ENCODE assay signal across 13 cellular contexts in genomic region chr7:18538554-18539250, GRCh38. TPM values are rescaled to one million over a fixed set of nuclear protein-coding genes. Genes with fewer than 3 reads are reported as not detected.
A peak's percentile ranks its signal among the peaks of the same experiment; 100 is the strongest.
DNase-seq lines count a peak whose midpoint lies in the region; ATAC-seq and TF ChIP-seq lines count a peak whose summit lies in the region.
"Had no signal": no experiment of that assay in that cellular context is flagged by ENCODE, and none has a peak within 500 bp of the region (broad histone marks: within the 10 kb centered on the region; RNA-seq: fewer than 3 reads in every experiment).

No MANE protein-coding gene starts in this region.

- peaks cover 8% of the 10 kb centered on the region for H3K9me3 Mint-ChIP-seq in activated CD4-positive, alpha-beta T cell treated with anti-CD3 and anti-CD28 coated beads, Interleukin-2, amount 10 ng/mL, durations not matched to agents 24 days and 14 days
- no peaks in the 10 kb centered on the region for H3K9me3 Mint-ChIP-seq in stimulated activated effector memory CD8-positive, alpha-beta T cell treated with anti-CD3 and anti-CD28 coated beads, Interleukin-12 subunit alpha, Interleukin-12 subunit beta, amount 100 ng/mL, for 72 hours
- H3K9me3 Mint-ChIP-seq in activated T-helper 1 cell treated with anti-CD3 and anti-CD28 coated beads, Interleukin-12 subunit alpha, Interleukin-12 subunit beta, Interleukin-2, Interleukin-4 antibody, amounts not matched to agents 30 ng/mL and 10 ng/mL and 1 ng/mL, durations not matched to agents 14 hours and 24 hours and 36 hours: peaks cover 4% of the 10 kb centered on the region

- H3K4me3 Mint-ChIP-seq in activated CD4-positive, alpha-beta T cell treated with anti-CD3 and anti-CD28 coated beads, Interleukin-2, amount 10 ng/mL, durations not matched to agents 24 days and 14 days: no peak overlapping the region
- H3K4me3 Mint-ChIP-seq in stimulated activated effector memory CD8-positive, alpha-beta T cell treated with anti-CD3 and anti-CD28 coated beads, Interleukin-12 subunit alpha, Interleukin-12 subunit beta, amount 100 ng/mL, for 72 hours: peak overlapping the region; percentile 10
- H3K4me3 Mint-ChIP-seq in activated T-helper 1 cell treated with anti-CD3 and anti-CD28 coated beads, Interleukin-12 subunit alpha, Interleukin-12 subunit beta, Interleukin-2, Interleukin-4 antibody, amounts not matched to agents 30 ng/mL and 10 ng/mL and 1 ng/mL, durations not matched to agents 14 hours and 24 hours and 36 hours: no peak overlapping the region

- peak; percentile 71 for ATAC-seq in GM21723 (IDR thresholded peaks at IDR 0.05; ENCODE audit: unreplicated experiment)
- peak; percentile 70 for ATAC-seq in HG03342 (IDR thresholded peaks at IDR 0.05; ENCODE audit: unreplicated experiment)
- ATAC-seq in stimulated activated effector memory CD8-positive, alpha-beta T cell treated with anti-CD3 and anti-CD28 coated beads, Interleukin-12 subunit alpha, Interleukin-12 subunit beta, amount 100 ng/mL, for 72 hours: peak; percentile 94
- ATAC-seq: A549 had no signal

- H3K36me3 ChIP-seq in sigmoid colon (no peaks in the 10 kb centered on the region), ascending aorta (no peaks in the 10 kb centered on the region)

- TF ChIP-seq CTCF in sigmoid colon (IDR thresholded peaks at IDR 0.05): no peak
- no peak for TF ChIP-seq CTCF in ascending aorta (IDR thresholded peaks at IDR 0.05)

- no peak for DNase-seq in activated CD4-positive, alpha-beta T cell treated with anti-CD3 and anti-CD28 coated beads, Interleukin-2, amount 10 ng/mL, durations not matched to agents 24 days and 14 days
- no peak for DNase-seq in activated CD4-positive, alpha-beta T cell treated with anti-CD3 and anti-CD28 coated beads, Interleukin-2, amount 50 U/mL, for 1 hour
- DNase-seq in stimulated activated effector memory CD8-positive, alpha-beta T cell treated with anti-CD3 and anti-CD28 coated beads, Interleukin-12 subunit alpha, Interleukin-12 subunit beta, amount 100 ng/mL, for 72 hours (ENCODE audit: low spot score in 2 of 2): no peak
- DNase-seq in sigmoid colon: no peak
- no peak for DNase-seq in ascending aorta (ENCODE audit: low spot score in 2 of 2)
- no peak for DNase-seq in activated T-helper 1 cell treated with anti-CD3 and anti-CD28 coated beads, Interleukin-12 subunit alpha, Interleukin-12 subunit beta, Interleukin-2, Interleukin-4 antibody, amounts not matched to agents 30 ng/mL and 10 ng/mL and 1 ng/mL, durations not matched to agents 14 hours and 24 hours and 36 hours (ENCODE audit: low spot score)
- DNase-seq: GF-D8, NCI-H2081 had no signal

- peak overlapping the region; percentile 68 for H3K27ac Mint-ChIP-seq in activated CD4-positive, alpha-beta T cell treated with anti-CD3 and anti-CD28 coated beads, Interleukin-2, amount 10 ng/mL, durations not matched to agents 24 days and 14 days
- H3K27ac Mint-ChIP-seq in stimulated activated effector memory CD8-positive, alpha-beta T cell treated with anti-CD3 and anti-CD28 coated beads, Interleukin-12 subunit alpha, Interleukin-12 subunit beta, amount 100 ng/mL, for 72 hours: peak overlapping the region; percentile 58
- H3K27ac Mint-ChIP-seq in activated T-helper 1 cell treated with anti-CD3 and anti-CD28 coated beads, Interleukin-12 subunit alpha, Interleukin-12 subunit beta, Interleukin-2, Interleukin-4 antibody, amounts not matched to agents 30 ng/mL and 10 ng/mL and 1 ng/mL, durations not matched to agents 14 hours and 24 hours and 36 hours: no peak overlapping the region

- H3K27me3 ChIP-seq in sigmoid colon (no peaks in the 10 kb centered on the region), ascending aorta (no peaks in the 10 kb centered on the region)

- intact Hi-C loops in activated CD4-positive, alpha-beta T cell treated with anti-CD3 and anti-CD28 coated beads, Interleukin-2, amount 10 ng/mL, durations not matched to agents 24 days and 14 days (cut with micrococcal nuclease): loop anchor here (1.0 to 5.0 kb wide), 4 partner anchors 16 to 101 kb away; partner anchors contain the start of gene HDAC9
- intact Hi-C loops in sigmoid colon (cut with DNase I) (no loop called here), ascending aorta (cut with DNase I) (no loop called here)
- intact Hi-C loops in activated T-helper 1 cell treated with anti-CD3 and anti-CD28 coated beads, Interleukin-12 subunit alpha, Interleukin-12 subunit beta, Interleukin-2, Interleukin-4 antibody, amounts not matched to agents 30 ng/mL and 10 ng/mL and 1 ng/mL, durations not matched to agents 14 hours and 24 hours and 36 hours (cut with micrococcal nuclease): loop anchor here (1.0 kb wide), 1 partner anchor 16 kb away; no protein-coding TSS in a partner anchor

- H3K27me3 Mint-ChIP-seq in activated CD4-positive, alpha-beta T cell treated with anti-CD3 and anti-CD28 coated beads, Interleukin-2, amount 10 ng/mL, durations not matched to agents 24 days and 14 days: no peaks in the 10 kb centered on the region
- no peaks in the 10 kb centered on the region for H3K27me3 Mint-ChIP-seq in activated T-helper 1 cell treated with anti-CD3 and anti-CD28 coated beads, Interleukin-12 subunit alpha, Interleukin-12 subunit beta, Interleukin-2, Interleukin-4 antibody, amounts not matched to agents 30 ng/mL and 10 ng/mL and 1 ng/mL, durations not matched to agents 14 hours and 24 hours and 36 hours (ENCODE audit: insufficient read depth)

- no peaks in the 10 kb centered on the region for H3K36me3 Mint-ChIP-seq in activated CD4-positive, alpha-beta T cell treated with anti-CD3 and anti-CD28 coated beads, Interleukin-2, amount 10 ng/mL, durations not matched to agents 24 days and 14 days (ENCODE audit: low read depth)
- no peaks in the 10 kb centered on the region for H3K36me3 Mint-ChIP-seq in stimulated activated effector memory CD8-positive, alpha-beta T cell treated with anti-CD3 and anti-CD28 coated beads, Interleukin-12 subunit alpha, Interleukin-12 subunit beta, amount 100 ng/mL, for 72 hours
- H3K36me3 Mint-ChIP-seq in activated T-helper 1 cell treated with anti-CD3 and anti-CD28 coated beads, Interleukin-12 subunit alpha, Interleukin-12 subunit beta, Interleukin-2, Interleukin-4 antibody, amounts not matched to agents 30 ng/mL and 10 ng/mL and 1 ng/mL, durations not matched to agents 14 hours and 24 hours and 36 hours (ENCODE audit: low read depth): no peaks in the 10 kb centered on the region

- H3K4me1 Mint-ChIP-seq in activated CD4-positive, alpha-beta T cell treated with anti-CD3 and anti-CD28 coated beads, Interleukin-2, amount 10 ng/mL, durations not matched to agents 24 days and 14 days: peaks cover 4% of the 10 kb centered on the region
- H3K4me1 Mint-ChIP-seq in stimulated activated effector memory CD8-positive, alpha-beta T cell treated with anti-CD3 and anti-CD28 coated beads, Interleukin-12 subunit alpha, Interleukin-12 subunit beta, amount 100 ng/mL, for 72 hours: peaks cover 28% of the 10 kb centered on the region
- peaks cover 7% of the 10 kb centered on the region for H3K4me1 Mint-ChIP-seq in activated T-helper 1 cell treated with anti-CD3 and anti-CD28 coated beads, Interleukin-12 subunit alpha, Interleukin-12 subunit beta, Interleukin-2, Interleukin-4 antibody, amounts not matched to agents 30 ng/mL and 10 ng/mL and 1 ng/mL, durations not matched to agents 14 hours and 24 hours and 36 hours (ENCODE audit: low read depth)

- no peak overlapping the region for H3K4me3 ChIP-seq in sigmoid colon
- no peak overlapping the region for H3K4me3 ChIP-seq in ascending aorta
- H3K4me3 ChIP-seq: A549, lung, SK-N-MC had no signal

- TF ChIP-seq EP300 in sigmoid colon (IDR thresholded peaks at IDR 0.05): no peak

- H3K4me1 ChIP-seq in sigmoid colon (peaks cover 0 to 26% (median 15%) of the 10 kb centered on the region in 4 donors), ascending aorta (peaks cover 0 to 27% of the 10 kb centered on the region in 2 donors)
- H3K4me1 ChIP-seq: A549 had no signal

- no peaks in the 10 kb centered on the region for H3K9me3 ChIP-seq in sigmoid colon
- no peaks in the 10 kb centered on the region for H3K9me3 ChIP-seq in ascending aorta
- H3K9me3 ChIP-seq: A549 had no signal

- H3K27ac ChIP-seq in sigmoid colon: no peak overlapping the region
- H3K27ac ChIP-seq in ascending aorta: no peak overlapping the region
- H3K27ac ChIP-seq: A549, SK-N-MC had no signal

- TF ChIP-seq POLR2A in sigmoid colon (IDR thresholded peaks at IDR 0.05): no peak

RNA-seq across cellular contexts. Expression of gene HDAC9, which starts 43.2 kb away (rescaled TPM):
- total RNA-seq in activated CD4-positive, alpha-beta T cell treated with anti-CD3 and anti-CD28 coated beads, Interleukin-2, amount 10 ng/mL, durations not matched to agents 24 days and 14 days: 2.9 and 3.0 TPM in 2 replicates
- total RNA-seq in sigmoid colon: 10 to 100 TPM; 22.2 to 38.2 (median 33.5) TPM
- polyA plus RNA-seq in sigmoid colon: 1 to 10 TPM; 2.4 to 8.1 (median 5.5) TPM
- 33.4 TPM for total RNA-seq in ascending aorta
- total RNA-seq in activated T-helper 1 cell treated with anti-CD3 and anti-CD28 coated beads, Interleukin-12 subunit alpha, Interleukin-12 subunit beta, Interleukin-2, Interleukin-4 antibody, amounts not matched to agents 30 ng/mL and 10 ng/mL and 1 ng/mL, durations not matched to agents 14 hours and 24 hours and 36 hours: 0.86 and 2.0 TPM in 2 replicates

Comparison
In these comparisons a context has a peak if more than half of its experiments do, and no peak if none do; other contexts are left out.
1. intact Hi-C loops: an anchor here in activated CD4-positive, alpha-beta T cell treated with anti-CD3 and anti-CD28 coated beads, Interleukin-2, amount 10 ng/mL, durations not matched to agents 24 days and 14 days (1.0 to 5.0 kb wide) and activated T-helper 1 cell treated with anti-CD3 and anti-CD28 coated beads, Interleukin-12 subunit alpha, Interleukin-12 subunit beta, Interleukin-2, Interleukin-4 antibody, amounts not matched to agents 30 ng/mL and 10 ng/mL and 1 ng/mL, durations not matched to agents 14 hours and 24 hours and 36 hours (1.0 kb wide); none called in sigmoid colon and ascending aorta.